9 cellular contexts compared by ENCODE assay signal in the genomic region with DNA sequence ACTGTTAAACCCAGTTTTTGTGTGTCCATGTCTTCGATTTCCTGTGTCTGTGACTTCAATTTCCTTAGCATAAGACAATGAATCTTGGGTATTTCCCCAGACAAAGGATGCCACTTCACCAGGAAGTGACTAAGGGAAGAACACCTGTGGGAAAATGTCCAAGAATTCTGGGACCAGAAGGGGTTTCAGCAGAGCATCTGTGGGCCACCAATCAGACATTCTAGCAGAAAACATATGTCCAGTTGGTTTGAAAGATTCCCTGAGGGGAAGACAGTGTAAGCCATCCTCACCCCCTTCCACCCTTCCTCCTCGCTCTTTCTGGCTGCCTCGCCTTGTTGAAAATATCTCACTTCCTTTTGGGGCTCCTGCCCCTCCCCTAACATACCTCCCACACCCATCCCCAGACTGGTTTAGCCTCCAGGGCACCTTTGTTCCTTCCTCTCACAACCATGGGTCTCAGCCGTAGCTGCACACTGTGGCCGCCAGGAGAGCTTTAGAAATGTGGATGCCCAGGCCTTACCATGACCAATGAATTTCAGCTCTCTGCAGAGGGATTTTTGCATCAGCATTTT. TPM values are rescaled to one million over a fixed set of nuclear protein-coding genes. Genes with fewer than 3 reads are reported as not detected.
DNase-seq lines count a peak whose midpoint lies in the region; ATAC-seq and TF ChIP-seq lines count a peak whose summit lies in the region.
"Had no signal": no experiment of that assay in that cellular context is flagged by ENCODE, and none has a peak within 500 bp of the region (broad histone marks: within the 10 kb centered on the region; RNA-seq: fewer than 3 reads in every experiment).

No MANE protein-coding gene starts in this region.

- H3F3A ChIP-seq in neural progenitor cell (ENCODE audit: low read depth): peaks cover 2% of the 10 kb centered on the region

- TF ChIP-seq EP300 in tibial nerve (IDR thresholded peaks at IDR 0.05): no peak

- CTCF ChIA-PET in CD4-positive, alpha-beta T cell (lab: Charles Lee): interaction anchor here (1.0 to 1.3 kb wide), 2 partner anchors 12 to 62 kb away, joined by 3 read pairs; no protein-coding TSS in a partner anchor
- CTCF ChIA-PET in A673 (lab: Charles Lee): no interaction called here

- H3K4me3 ChIP-seq in neural progenitor cell (no peak overlapping the region), tibial nerve (no peak overlapping the region), A673 (ENCODE audit: low read depth, low read length, poor library complexity, severe bottlenecking) (no peak overlapping the region)

- H3K79me2 ChIP-seq in neural progenitor cell (ENCODE audit: low read depth): no peaks in the 10 kb centered on the region

- POLR2A ChIA-PET in CD4-positive, alpha-beta T cell (lab: Charles Lee): interaction anchor here (0.6 to 3.3 kb wide), 15 partner anchors 10 to 180 kb away, joined by 3 to 35 read pairs (median 3); a partner anchor contains a TSS
- POLR2A ChIA-PET in A673 (lab: Charles Lee; ENCODE audit: low non-redundant PET): no interaction called here

- ATAC-seq in CD4-positive, alpha-beta T cell (ENCODE audit: poor library complexity): peak; percentile 97
- peak; percentile 67 for ATAC-seq in GM19455 (IDR thresholded peaks at IDR 0.05; ENCODE audit: unreplicated experiment)

- no TSS peak for BruUV-seq in A673 (replicated peaks; lab: Mats Ljungman, UMichigan)

- DNase-seq in CD4-positive, alpha-beta T cell: peak in 9 of 10 experiments; percentile 9 to 41 (median 25)
- DNase-seq in activated T-cell treated with anti-CD3 and anti-CD28 coated beads, Interleukin-2, amount 50 U/mL, for 24 hours: peak; percentile 56
- no peak for DNase-seq in neural progenitor cell (ENCODE audit: low spot score)
- no peak for DNase-seq in tibial nerve (ENCODE audit: low spot score in 2 of 2)
- DNase-seq in NCI-H187 (lab: John Stamatoyannopoulos, UW): no peak
- DNase-seq in A673 (ENCODE audit: low spot score): no peak

- H3K9me3 ChIP-seq in CD4-positive, alpha-beta T cell (ENCODE audit: control insufficient read depth, low read length): no peaks in the 10 kb centered on the region
- H3K9me3 ChIP-seq in KOPT-K1 (ENCODE audit: insufficient read depth, low read length, poor library complexity, severe bottlenecking) (no peaks in the 10 kb centered on the region), neural progenitor cell (ENCODE audit: low read depth) (no peaks in the 10 kb centered on the region), tibial nerve (no peaks in the 10 kb centered on the region), A673 (ENCODE audit: low read depth, low read length, poor library complexity, severe bottlenecking) (no peaks in the 10 kb centered on the region)

- H3K9ac ChIP-seq in neural progenitor cell: no peak overlapping the region

- no peak overlapping the region for H3K4me2 ChIP-seq in neural progenitor cell

- H2AFZ ChIP-seq in neural progenitor cell (replicated peaks): no peak overlapping the region

- peak overlapping the region; percentile 23 for H3K27ac ChIP-seq in CD4-positive, alpha-beta T cell (ENCODE audit: low read depth, low read length)
- peak overlapping the region; percentile 58 for H3K27ac ChIP-seq in KOPT-K1 (ENCODE audit: low read depth, low read length, poor library complexity, severe bottlenecking)
- no peak overlapping the region for H3K27ac ChIP-seq in neural progenitor cell
- H3K27ac ChIP-seq in tibial nerve: no peak overlapping the region
- H3K27ac ChIP-seq in A673 (ENCODE audit: low read depth, low read length, poor library complexity, severe bottlenecking): no peak overlapping the region

- H3K4me1 Mint-ChIP-seq in CD4-positive, alpha-beta T cell (ENCODE audit: low read depth): peaks cover 53% of the 10 kb centered on the region
- peaks cover 39% of the 10 kb centered on the region for H3K4me1 Mint-ChIP-seq in activated T-cell treated with anti-CD3 and anti-CD28 coated beads, Interleukin-2, amount 50 U/mL, for 24 hours (ENCODE audit: low read depth)
- H3K4me1 Mint-ChIP-seq in neural progenitor cell: peaks cover 21% of the 10 kb centered on the region
- H3K4me1 Mint-ChIP-seq: brain had no signal

- peaks cover 23% of the 10 kb centered on the region for H3K36me3 ChIP-seq in KOPT-K1 (ENCODE audit: insufficient read depth, low read length)
- H3K36me3 ChIP-seq in neural progenitor cell: no peaks in the 10 kb centered on the region
- peaks cover 0 to 32% (median 2%) of the 10 kb centered on the region in 3 donors for H3K36me3 ChIP-seq in tibial nerve
- peaks cover 5% of the 10 kb centered on the region for H3K36me3 ChIP-seq in A673 (ENCODE audit: insufficient read depth, low read length, poor library complexity, severe bottlenecking)

- intact Hi-C loops in CD4-positive, alpha-beta T cell (cut with DNase I, micrococcal nuclease): loop anchor here in 1 of 2 experiments (10.0 kb wide), 1 partner anchor 64 kb away; no protein-coding TSS in a partner anchor
- intact Hi-C loops in A673 (cut with micrococcal nuclease; ENCODE audit: unreplicated experiment): no loop called here

- peak overlapping the region; percentile 86 for H3K27ac Mint-ChIP-seq in CD4-positive, alpha-beta T cell
- peak overlapping the region; percentile 87 for H3K27ac Mint-ChIP-seq in activated T-cell treated with anti-CD3 and anti-CD28 coated beads, Interleukin-2, amount 50 U/mL, for 24 hours
- peak overlapping the region; percentile 53 for H3K27ac Mint-ChIP-seq in neural progenitor cell
- H3K27ac Mint-ChIP-seq: brain had no signal

- no peaks in the 10 kb centered on the region for H3K27me3 ChIP-seq in CD4-positive, alpha-beta T cell (ENCODE audit: control insufficient read depth, insufficient read depth, low read length)
- H3K27me3 ChIP-seq in neural progenitor cell (no peaks in the 10 kb centered on the region), tibial nerve (no peaks in the 10 kb centered on the region), A673 (replicated peaks; ENCODE audit: insufficient read depth, low read depth, low read length, poor library complexity) (no peaks in the 10 kb centered on the region)

- no peaks in the 10 kb centered on the region for H4K20me1 ChIP-seq in neural progenitor cell (ENCODE audit: low read depth)

- TF ChIP-seq CTCF in CD4-positive, alpha-beta T cell (IDR thresholded peaks at IDR 0.05): no peak
- TF ChIP-seq CTCF in neural progenitor cell (IDR thresholded peaks at IDR 0.05) (no peak), tibial nerve (IDR thresholded peaks at IDR 0.05) (no peak), A673 (conservative IDR thresholded peaks at IDR 0.05; ENCODE audit: low read depth, low read length) (no peak)

- H3K4me1 ChIP-seq in neural progenitor cell: no peaks in the 10 kb centered on the region
- peaks cover 0 to 22% (median 10%) of the 10 kb centered on the region in 4 donors for H3K4me1 ChIP-seq in tibial nerve
- no peaks in the 10 kb centered on the region for H3K4me1 ChIP-seq in A673 (ENCODE audit: insufficient read depth, low read length, poor library complexity, severe bottlenecking)

- TF ChIP-seq POLR2A in tibial nerve (IDR thresholded peaks at IDR 0.05): no peak

- peak overlapping the region; percentile 66 for H3K4me3 Mint-ChIP-seq in CD4-positive, alpha-beta T cell
- H3K4me3 Mint-ChIP-seq in activated T-cell treated with anti-CD3 and anti-CD28 coated beads, Interleukin-2, amount 50 U/mL, for 24 hours: peak overlapping the region; percentile 9
- H3K4me3 Mint-ChIP-seq in neural progenitor cell: peak overlapping the region; percentile 28
- H3K4me3 Mint-ChIP-seq: brain had no signal

- H3K9me3 Mint-ChIP-seq in CD4-positive, alpha-beta T cell: peaks cover 2% of the 10 kb centered on the region
- H3K9me3 Mint-ChIP-seq in activated T-cell treated with anti-CD3 and anti-CD28 coated beads, Interleukin-2, amount 50 U/mL, for 24 hours: no peaks in the 10 kb centered on the region
- H3K9me3 Mint-ChIP-seq in neural progenitor cell: no peaks in the 10 kb centered on the region
- H3K9me3 Mint-ChIP-seq: brain had no signal

- WGBS in tibial nerve, 2 donors: 66 to 67% methylated on average over 5 of the region's 5 CpGs

- no peaks in the 10 kb centered on the region for H3K27me3 Mint-ChIP-seq in CD4-positive, alpha-beta T cell
- no peaks in the 10 kb centered on the region for H3K27me3 Mint-ChIP-seq in activated T-cell treated with anti-CD3 and anti-CD28 coated beads, Interleukin-2, amount 50 U/mL, for 24 hours
- peaks cover 4% of the 10 kb centered on the region for H3K27me3 Mint-ChIP-seq in neural progenitor cell (ENCODE audit: insufficient read depth, low read depth)

- peaks cover 34% of the 10 kb centered on the region for H3K36me3 Mint-ChIP-seq in CD4-positive, alpha-beta T cell (ENCODE audit: low read depth)
- H3K36me3 Mint-ChIP-seq in activated T-cell treated with anti-CD3 and anti-CD28 coated beads, Interleukin-2, amount 50 U/mL, for 24 hours (ENCODE audit: low read depth): peaks cover 18% of the 10 kb centered on the region
- H3K36me3 Mint-ChIP-seq in neural progenitor cell: no peaks in the 10 kb centered on the region

RNA-seq across cellular contexts. Expression of a gene that starts 25.5 kb away (rescaled TPM):
- total RNA-seq in CD4-positive, alpha-beta T cell: 10 to 100 TPM; 20.4 to 26.8 TPM
- total RNA-seq in neural progenitor cell (ENCODE audit: low replicate concordance): 6.0 and 9.5 TPM in 2 replicates
- total RNA-seq in tibial nerve: 10 to 100 TPM; 29.4 to 35.8 (median 31.4) TPM
- 32.4 and 38.1 TPM in 2 replicates for total RNA-seq in A673 (2021)

RNA-seq across cellular contexts. Expression of a gene that starts 33.1 kb away (rescaled TPM):
- total RNA-seq in CD4-positive, alpha-beta T cell: 1 to 10 TPM; 7.2 to 9.2 TPM
- total RNA-seq in neural progenitor cell (ENCODE audit: low replicate concordance) (3.1 and 5.6 TPM in 2 replicates), tibial nerve (10 to 100 TPM; 17.5 to 27.3 (median 21.3) TPM), A673 (2021) (11.1 and 12.7 TPM in 2 replicates)

Comparison
In these comparisons a context has a peak if more than half of its experiments do, and no peak if none do; other contexts are left out.
1. DNase-seq: peak in CD4-positive, alpha-beta T cell (9 of 10) and activated T-cell treated with anti-CD3 and anti-CD28 coated beads, Interleukin-2, amount 50 U/mL, for 24 hours (single experiment); none in neural progenitor cell (single experiment), tibial nerve (0 of 2), NCI-H187 (0 of 2) and A673 (single experiment).
2. H3K27ac ChIP-seq: peak in CD4-positive, alpha-beta T cell (single experiment) and KOPT-K1 (single experiment); none in neural progenitor cell (single experiment), tibial nerve (0 of 4) and A673 (single experiment).
3. H3K4me3 Mint-ChIP-seq: peak in every context shown above with its lines; median percentile 66 in CD4-positive, alpha-beta T cell; 28 in neural progenitor cell; 9 in activated T-cell treated with anti-CD3 and anti-CD28 coated beads, Interleukin-2, amount 50 U/mL, for 24 hours.
4. Peak in every context shown above with its lines, with median percentiles within 50 percentile points of each other: H3K27ac Mint-ChIP-seq.